Comparison of ENCODE assay signal across 9 cellular contexts in genomic region chr7:56062382-56062781, GRCh38.
DNase-seq lines count a peak whose midpoint lies in the region; ATAC-seq and TF ChIP-seq lines count a peak whose summit lies in the region.
"Had no signal": no experiment of that assay in that cellular context is flagged by ENCODE, and none has a peak within 500 bp of the region (broad histone marks: within the 10 kb centered on the region; RNA-seq: fewer than 3 reads in every experiment).

No MANE protein-coding gene starts in this region.

- H3K27me3 Mint-ChIP-seq in nephron progenitor cell (ENCODE audit: low read depth, poor library complexity): no peaks in the 10 kb centered on the region

- H3K27ac ChIP-seq in OCI-LY3 (ENCODE audit: low read length): peak overlapping the region; percentile 11; the same call in 1 of the 2 replicates
- no peak overlapping the region for H3K27ac ChIP-seq in caudate nucleus (ENCODE audit: low read depth, low read length)
- H3K27ac ChIP-seq: Peyer's patch had no signal

- H3K27me3 ChIP-seq in OCI-LY3 (ENCODE audit: low read depth, low read length): no peaks in the 10 kb centered on the region
- H3K27me3 ChIP-seq: Peyer's patch had no signal

- peak overlapping the region; percentile 8 for H3K4me3 Mint-ChIP-seq in nephron progenitor cell

- H4K20me1 ChIP-seq in OCI-LY3 (ENCODE audit: insufficient read depth, low read length): no peaks in the 10 kb centered on the region

- H3K4me3 ChIP-seq in OCI-LY3 (ENCODE audit: low read length) (no peak overlapping the region), astrocyte of the spinal cord (ENCODE audit: low read depth, low read length) (no peak overlapping the region)
- H3K4me3 ChIP-seq: Peyer's patch had no signal

- H3K4me1 Mint-ChIP-seq in nephron progenitor cell: peaks cover 23% of the 10 kb centered on the region

- H3K9ac ChIP-seq in OCI-LY3 (ENCODE audit: low read length): no peak overlapping the region

- peak overlapping the region; percentile 88 for H3K27ac Mint-ChIP-seq in nephron progenitor cell

- H3K79me2 ChIP-seq in OCI-LY3 (ENCODE audit: low read length): peaks cover 53% of the 10 kb centered on the region

- peaks cover 29% of the 10 kb centered on the region for H3K36me3 ChIP-seq in OCI-LY3 (replicated peaks; ENCODE audit: low read depth, low read length)

- peaks cover 3% of the 10 kb centered on the region for H3K9me3 Mint-ChIP-seq in nephron progenitor cell

- TF ChIP-seq CTCF in OCI-LY3 (IDR thresholded peaks at IDR 0.05; ENCODE audit: low read depth, low read length) (no peak), astrocyte of the spinal cord (IDR thresholded peaks at IDR 0.05; ENCODE audit: low read depth, low read length) (no peak), nephron progenitor cell (IDR thresholded peaks at IDR 0.05) (no peak)

- peaks cover 13% of the 10 kb centered on the region; the same call in 1 of the 2 replicates for H3K4me1 ChIP-seq in OCI-LY3 (ENCODE audit: low read length)

- H3K4me2 ChIP-seq in OCI-LY3 (ENCODE audit: low read length): no peak overlapping the region

- no peak overlapping the region for H2AFZ ChIP-seq in OCI-LY3 (ENCODE audit: low read depth, low read length)

- peaks cover 58% of the 10 kb centered on the region for H3K36me3 Mint-ChIP-seq in nephron progenitor cell (ENCODE audit: low read depth)

- no peaks in the 10 kb centered on the region for H3K9me3 ChIP-seq in OCI-LY3 (ENCODE audit: insufficient read depth, low read length)
- H3K9me3 ChIP-seq: Peyer's patch had no signal

- in situ Hi-C loops in astrocyte of the spinal cord (cut with HindIII; ENCODE audit: low sequenced_read_pairs): no loop called here

- DNase-seq in EL (peak; percentile 81), astrocyte of the spinal cord (ENCODE audit: low read depth, low spot score) (peak; percentile 60), nephron progenitor cell (no peak), superior temporal gyrus (ENCODE audit: extremely low spot score) (no peak), caudate nucleus (lab: John Stamatoyannopoulos, UW) (no peak)
- no peak for DNase-seq in effector CD4-positive, alpha-beta T cell
- DNase-seq: Peyer's patch had no signal

- ATAC-seq in HG03039 (IDR thresholded peaks at IDR 0.05; ENCODE audit: unreplicated experiment): no peak

Comparison
In these comparisons a context has a peak if more than half of its experiments do, and no peak if none do; other contexts are left out.
1. DNase-seq: peak in EL (single experiment) and astrocyte of the spinal cord (single experiment); none in nephron progenitor cell (single experiment), superior temporal gyrus (single experiment), caudate nucleus (0 of 61) and effector CD4-positive, alpha-beta T cell (single experiment).